Comparison of ENCODE assay signal across 29 cellular contexts in the genomic region with DNA sequence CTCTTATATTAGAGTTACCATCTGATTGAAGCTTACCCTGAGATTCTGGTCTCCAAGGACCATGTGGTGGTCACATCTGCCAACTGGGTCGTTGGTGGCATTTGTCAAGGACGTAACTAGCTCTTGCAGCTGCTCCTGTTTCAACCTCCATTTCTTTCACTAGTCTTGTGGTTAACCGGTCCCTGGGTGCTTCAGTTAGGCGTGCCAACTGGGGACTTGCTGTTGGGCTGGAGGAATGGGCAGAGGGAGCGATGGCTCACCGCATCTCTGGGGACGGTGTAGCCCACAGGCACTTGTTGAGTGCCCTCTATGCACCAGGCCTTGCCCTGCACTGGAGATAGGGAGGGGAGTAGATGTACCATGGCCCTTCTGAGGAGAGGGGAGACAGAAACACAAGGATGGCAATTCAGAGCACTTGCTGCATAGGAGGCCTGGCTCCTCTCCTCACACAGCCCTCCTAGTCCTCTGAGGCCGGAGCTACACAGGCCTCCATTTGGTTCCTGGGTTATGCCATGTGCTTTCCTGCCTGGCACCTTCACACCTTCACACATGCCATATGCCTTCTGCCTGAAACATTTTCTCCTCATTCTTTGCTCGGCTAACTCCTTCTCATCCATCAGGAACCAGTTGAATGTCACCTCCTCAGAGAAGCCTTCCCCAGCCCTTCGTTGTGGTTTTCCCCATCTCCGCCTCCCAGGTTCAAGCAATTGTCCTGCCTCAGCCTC. TPM values are rescaled to one million over a fixed set of nuclear protein-coding genes. Genes with fewer than 3 reads are reported as not detected.
A peak's percentile ranks its signal among the peaks of the same experiment; 100 is the strongest.
DNase-seq lines count a peak whose midpoint lies in the region; ATAC-seq and TF ChIP-seq lines count a peak whose summit lies in the region.
"Had no signal": no experiment of that assay in that cellular context is flagged by ENCODE, and none has a peak within 500 bp of the region (broad histone marks: within the 10 kb centered on the region; RNA-seq: fewer than 3 reads in every experiment).

No MANE protein-coding gene starts in this region.

- H3K36me3 ChIP-seq in HEK293 (ENCODE audit: control insufficient read depth in 2 of 2, insufficient read depth in 1 of 2, low read length in 2 of 2) (peaks cover 0 to 10% of the 10 kb centered on the region in 2 experiments; a peak in 2 of 3 replicates), lower lobe of right lung (no peaks in the 10 kb centered on the region), brain microvascular endothelial cell (replicated peaks) (no peaks in the 10 kb centered on the region)
- H3K36me3 ChIP-seq: ascending aorta, sigmoid colon had no signal

- no peak for ATAC-seq in lower lobe of right lung
- no peak for ATAC-seq in stimulated activated effector memory CD8-positive, alpha-beta T cell treated with anti-CD3 and anti-CD28 coated beads, Interleukin-12 subunit alpha, Interleukin-12 subunit beta, amount 100 ng/mL, for 72 hours
- no peak for ATAC-seq in natural killer cell treated with Interleukin-12 subunit alpha and Interleukin-12 subunit beta and Interleukin-15 and Interleukin-18, amount 100 ng/mL, for 72 hours
- ATAC-seq: esophagus mucosa, HCT116 had no signal

- TF ChIP-seq CTCF in HEK293 (tag by site-specific recombination; IDR thresholded peaks at IDR 0.05), result no peak
- TF ChIP-seq CTCF in lower lobe of right lung (IDR thresholded peaks at IDR 0.05), result no peak
- no peak for TF ChIP-seq CTCF in GM13976 (IDR thresholded peaks at IDR 0.05; ENCODE audit: borderline replicate concordance, control extremely low read depth, extremely low read depth, insufficient read depth, missing control alignments)
- TF ChIP-seq CTCF in brain microvascular endothelial cell (IDR thresholded peaks at IDR 0.05; ENCODE audit: low read depth, low read length, missing control alignments), result no peak

- POLR2A ChIA-PET in HEK293 (lab: Yijun Ruan, JAX), result no interaction called here

- peaks cover 51% of the 10 kb centered on the region for H3K4me1 Mint-ChIP-seq in stimulated activated effector memory CD8-positive, alpha-beta T cell treated with anti-CD3 and anti-CD28 coated beads, Interleukin-12 subunit alpha, Interleukin-12 subunit beta, amount 100 ng/mL, for 72 hours
- peaks cover 27 to 48% of the 10 kb centered on the region in 2 donors for H3K4me1 Mint-ChIP-seq in natural killer cell treated with Interleukin-12 subunit alpha and Interleukin-12 subunit beta and Interleukin-15 and Interleukin-18, amount 100 ng/mL, for 72 hours (ENCODE audit: low read depth in 2 of 2)

- H3K4me3 ChIP-seq in HEK293 (ENCODE audit: low read depth, low read length), result no peak overlapping the region
- no peak overlapping the region for H3K4me3 ChIP-seq in lower lobe of right lung
- no peak overlapping the region for H3K4me3 ChIP-seq in brain microvascular endothelial cell (ENCODE audit: low read depth, low read length)
- H3K4me3 ChIP-seq: lung, sigmoid colon, SJSA1, tibial artery had no signal

- H3K4me1 ChIP-seq in HEK293 (ENCODE audit: control insufficient read depth, insufficient read depth, low read length) (no peaks in the 10 kb centered on the region), lower lobe of right lung (peaks cover 51% of the 10 kb centered on the region)
- H3K4me1 ChIP-seq: tibial artery had no signal

- no peak overlapping the region for H3K4me3 Mint-ChIP-seq in stimulated activated effector memory CD8-positive, alpha-beta T cell treated with anti-CD3 and anti-CD28 coated beads, Interleukin-12 subunit alpha, Interleukin-12 subunit beta, amount 100 ng/mL, for 72 hours
- H3K4me3 Mint-ChIP-seq in natural killer cell treated with Interleukin-12 subunit alpha and Interleukin-12 subunit beta and Interleukin-15 and Interleukin-18, amount 100 ng/mL, for 72 hours, result no peak overlapping the region
- H3K4me3 Mint-ChIP-seq: activated CD4-positive, alpha-beta memory T cell treated with anti-CD3 and anti-CD28 coated beads, Interleukin-2, amount 10 ng/mL, durations not matched to agents 7 days and 5 days; activated naive CD8-positive, alpha-beta T cell treated with anti-CD3 and anti-CD28 coated beads for 36 hours; CD14-positive monocyte; endodermal cell; stimulated activated naive CD8-positive, alpha-beta T cell treated with anti-CD3 and anti-CD28 coated beads, Interleukin-15, Interleukin-2, amounts not matched to agents 100 ng/mL and 50 ng/mL, for 24 hours; T-helper 1 cell treated with Interleukin-12 subunit alpha and Interleukin-12 subunit beta and Interleukin-4 antibody, amounts not matched to agents 30 μg/mL and 1 μg/mL, for 36 hours had no signal

- DNase-seq in MV-4-11 (lab: John Stamatoyannopoulos, UW), result peak; percentile 82
- no peak for DNase-seq in lower lobe of right lung
- DNase-seq in stimulated activated effector memory CD8-positive, alpha-beta T cell treated with anti-CD3 and anti-CD28 coated beads, Interleukin-12 subunit alpha, Interleukin-12 subunit beta, amount 100 ng/mL, for 72 hours (ENCODE audit: low spot score in 2 of 2), result no peak
- no peak for DNase-seq in GM13976 (ENCODE audit: low spot score)
- no peak for DNase-seq in brain microvascular endothelial cell
- DNase-seq in natural killer cell treated with Interleukin-12 subunit alpha and Interleukin-12 subunit beta and Interleukin-15 and Interleukin-18, amount 100 ng/mL, for 72 hours (ENCODE audit: low spot score), result no peak
- DNase-seq: activated CD4-positive, alpha-beta memory T cell treated with anti-CD3 and anti-CD28 coated beads, Interleukin-2, amount 10 ng/mL, durations not matched to agents 7 days and 5 days; activated CD4-positive, alpha-beta T cell treated with anti-CD3 and anti-CD28 coated beads for 1 hour; activated naive CD8-positive, alpha-beta T cell treated with anti-CD3 and anti-CD28 coated beads for 36 hours; Calu3; central memory CD4-positive, alpha-beta T cell; endodermal cell; foreskin fibroblast; head of caudate nucleus; NCI-H1105; NCI-H2029 treated with DMSO at 0.1 percent for 48 hours; NCI-H226; sigmoid colon; tibial artery had no signal

- no peaks in the 10 kb centered on the region for H3K27me3 Mint-ChIP-seq in natural killer cell treated with Interleukin-12 subunit alpha and Interleukin-12 subunit beta and Interleukin-15 and Interleukin-18, amount 100 ng/mL, for 72 hours
- H3K27me3 Mint-ChIP-seq: activated CD4-positive, alpha-beta memory T cell treated with anti-CD3 and anti-CD28 coated beads, Interleukin-2, amount 10 ng/mL, durations not matched to agents 7 days and 5 days; activated naive CD8-positive, alpha-beta T cell treated with anti-CD3 and anti-CD28 coated beads for 36 hours; stimulated activated naive CD8-positive, alpha-beta T cell treated with anti-CD3 and anti-CD28 coated beads, Interleukin-15, Interleukin-2, amounts not matched to agents 100 ng/mL and 50 ng/mL, for 24 hours had no signal

- CTCF ChIA-PET in HEK293 (lab: Yijun Ruan, JAX), result interaction anchor here (0.6 to 1.0 kb wide), 4 partner anchors 28 to 314 kb away, joined by 3 to 4 read pairs (median 3); no protein-coding TSS in a partner anchor

- H3K27ac ChIP-seq in HEK293 (ENCODE audit: extremely low read depth, low read depth, low read length), result no peak overlapping the region
- H3K27ac ChIP-seq in lower lobe of right lung, result peak overlapping the region; percentile 70
- H3K27ac ChIP-seq in brain microvascular endothelial cell, result no peak overlapping the region
- H3K27ac ChIP-seq: sigmoid colon, SJSA1, tibial artery had no signal

- H3K9me3 Mint-ChIP-seq in stimulated activated effector memory CD8-positive, alpha-beta T cell treated with anti-CD3 and anti-CD28 coated beads, Interleukin-12 subunit alpha, Interleukin-12 subunit beta, amount 100 ng/mL, for 72 hours, result no peaks in the 10 kb centered on the region
- H3K9me3 Mint-ChIP-seq in natural killer cell treated with Interleukin-12 subunit alpha and Interleukin-12 subunit beta and Interleukin-15 and Interleukin-18, amount 100 ng/mL, for 72 hours, result no peaks in the 10 kb centered on the region
- H3K9me3 Mint-ChIP-seq: activated CD4-positive, alpha-beta memory T cell treated with anti-CD3 and anti-CD28 coated beads, Interleukin-2, amount 10 ng/mL, durations not matched to agents 7 days and 5 days; activated naive CD8-positive, alpha-beta T cell treated with anti-CD3 and anti-CD28 coated beads for 36 hours; activated T-helper 2 cell treated with anti-CD3 and anti-CD28 coated beads, Interferon-gamma antibody, Interleukin-2, Interleukin-4, amounts not matched to agents 10 μg/mL and 5 μg/mL and 100 μg/mL, durations not matched to agents 14 hours and 24 hours and 36 hours; CD14-positive monocyte; endodermal cell; stimulated activated naive CD8-positive, alpha-beta T cell treated with anti-CD3 and anti-CD28 coated beads, Interleukin-15, Interleukin-2, amounts not matched to agents 100 ng/mL and 50 ng/mL, for 24 hours; T-helper 1 cell treated with Interleukin-12 subunit alpha and Interleukin-12 subunit beta and Interleukin-4 antibody, amounts not matched to agents 30 μg/mL and 1 μg/mL, for 36 hours had no signal

- H3K36me3 Mint-ChIP-seq in stimulated activated effector memory CD8-positive, alpha-beta T cell treated with anti-CD3 and anti-CD28 coated beads, Interleukin-12 subunit alpha, Interleukin-12 subunit beta, amount 100 ng/mL, for 72 hours, result peaks cover 63% of the 10 kb centered on the region
- peaks cover 4% of the 10 kb centered on the region for H3K36me3 Mint-ChIP-seq in natural killer cell treated with Interleukin-12 subunit alpha and Interleukin-12 subunit beta and Interleukin-15 and Interleukin-18, amount 100 ng/mL, for 72 hours

- no peaks in the 10 kb centered on the region for H3K9me3 ChIP-seq in HEK293 (ENCODE audit: control insufficient read depth, insufficient read depth, low read depth, low read length)
- H3K9me3 ChIP-seq in lower lobe of right lung, result no peaks in the 10 kb centered on the region
- H3K9me3 ChIP-seq: ascending aorta, sigmoid colon, SJSA1, tibial artery had no signal

- intact Hi-C loops in lower lobe of right lung (cut with DNase I), result no loop called here

- no peaks in the 10 kb centered on the region for H3K27me3 ChIP-seq in lower lobe of right lung (ENCODE audit: low read depth)
- H3K27me3 ChIP-seq in brain microvascular endothelial cell (replicated peaks), result no peaks in the 10 kb centered on the region
- H3K27me3 ChIP-seq: ascending aorta, sigmoid colon, SJSA1, tibial artery had no signal

- in situ Hi-C loops in GM13976 (cut with MboI; ENCODE audit: low sequenced_read_pairs, unreplicated experiment) (no loop called here), brain microvascular endothelial cell (cut with HindIII; ENCODE audit: low pct_ligation_motif_present, low sequenced_read_pairs) (no loop called here)

- peak overlapping the region; percentile 44 for H3K27ac Mint-ChIP-seq in stimulated activated effector memory CD8-positive, alpha-beta T cell treated with anti-CD3 and anti-CD28 coated beads, Interleukin-12 subunit alpha, Interleukin-12 subunit beta, amount 100 ng/mL, for 72 hours
- H3K27ac Mint-ChIP-seq in natural killer cell treated with Interleukin-12 subunit alpha and Interleukin-12 subunit beta and Interleukin-15 and Interleukin-18, amount 100 ng/mL, for 72 hours, result peak overlapping the region in 1 of 2 donors; percentile 63
- H3K27ac Mint-ChIP-seq: activated CD4-positive, alpha-beta memory T cell treated with anti-CD3 and anti-CD28 coated beads, Interleukin-2, amount 10 ng/mL, durations not matched to agents 7 days and 5 days; activated naive CD8-positive, alpha-beta T cell treated with anti-CD3 and anti-CD28 coated beads for 36 hours; activated T-helper 2 cell treated with anti-CD3 and anti-CD28 coated beads, Interferon-gamma antibody, Interleukin-2, Interleukin-4, amounts not matched to agents 10 μg/mL and 5 μg/mL and 100 μg/mL, durations not matched to agents 14 hours and 24 hours and 36 hours; endodermal cell; stimulated activated naive CD8-positive, alpha-beta T cell treated with anti-CD3 and anti-CD28 coated beads, Interleukin-15, Interleukin-2, amounts not matched to agents 100 ng/mL and 50 ng/mL, for 24 hours; T-helper 1 cell treated with Interleukin-12 subunit alpha and Interleukin-12 subunit beta and Interleukin-4 antibody, amounts not matched to agents 30 μg/mL and 1 μg/mL, for 36 hours had no signal

RNA-seq across cellular contexts. Expression of gene ASXL1, which starts 20.0 kb away (rescaled TPM):
- total RNA-seq in lower lobe of right lung, result 71.9 TPM
- total RNA-seq in natural killer cell treated with Interleukin-12 subunit alpha and Interleukin-12 subunit beta and Interleukin-15 and Interleukin-18, amount 100 ng/mL, for 72 hours, result 100 to 1,000 TPM; 119 to 214 TPM
